In genomic region chr12:3752096-3752709, GRCh38 we compare ENCODE assay signal across 8 cellular contexts. TPM values are rescaled to one million over a fixed set of nuclear protein-coding genes. Genes with fewer than 3 reads are reported as not detected.
DNase-seq lines count a peak whose midpoint lies in the region; ATAC-seq and TF ChIP-seq lines count a peak whose summit lies in the region.

No MANE protein-coding gene starts in this region.

- peak; percentile 64 for ATAC-seq in GM21390 (IDR thresholded peaks at IDR 0.05; ENCODE audit: unreplicated experiment)
- peak; percentile 75 to 79 for ATAC-seq in activated CD4-positive, CD25-positive, alpha-beta regulatory T cell treated with anti-CD3 and anti-CD28 coated beads, Interleukin-2, amount 50 U/mL, for 24 hours
- ATAC-seq in naive thymus-derived CD8-positive, alpha-beta T cell = peak; percentile 75

- H3K9me3 Mint-ChIP-seq in Calu3 (ENCODE audit: low read depth, unreplicated experiment) = peaks cover 4% of the 10 kb centered on the region
- no peaks in the 10 kb centered on the region for H3K9me3 Mint-ChIP-seq in naive thymus-derived CD8-positive, alpha-beta T cell

- intact Hi-C loops in Calu3 (cut with micrococcal nuclease; ENCODE audit: unreplicated experiment) = no loop called here

- BruUV-seq in Calu3 (replicated peaks; lab: Mats Ljungman, UMichigan) = TSS peak; percentile 22

- no peak for TF ChIP-seq EP300 in suprapubic skin (IDR thresholded peaks at IDR 0.05)

- peaks cover 17% of the 10 kb centered on the region for H3K4me1 Mint-ChIP-seq in Calu3 (ENCODE audit: low read depth, unreplicated experiment)
- peaks cover 42 to 81% (median 71%) of the 10 kb centered on the region in 4 donors for H3K4me1 Mint-ChIP-seq in naive thymus-derived CD8-positive, alpha-beta T cell

- H3K27me3 Mint-ChIP-seq in Calu3 (ENCODE audit: unreplicated experiment) = peaks cover 40% of the 10 kb centered on the region
- no peaks in the 10 kb centered on the region for H3K27me3 Mint-ChIP-seq in naive thymus-derived CD8-positive, alpha-beta T cell

- no peaks in the 10 kb centered on the region for H3K36me3 ChIP-seq in effector memory CD4-positive, alpha-beta T cell (ENCODE audit: control insufficient read depth, insufficient read depth, low read length)
- H3K36me3 ChIP-seq in suprapubic skin = no peaks in the 10 kb centered on the region

- no peaks in the 10 kb centered on the region for H3K36me3 Mint-ChIP-seq in Calu3 (ENCODE audit: insufficient read depth, unreplicated experiment)
- H3K36me3 Mint-ChIP-seq in naive thymus-derived CD8-positive, alpha-beta T cell = peaks cover 0 to 4% (median 0%) of the 10 kb centered on the region in 3 donors

- H3K27ac ChIP-seq in effector memory CD4-positive, alpha-beta T cell (ENCODE audit: insufficient read depth, low read length, poor library complexity, severe bottlenecking) = peak overlapping the region; percentile 93
- H3K27ac ChIP-seq in suprapubic skin = peak overlapping the region; percentile 86

- POLR2A ChIA-PET in naive thymus-derived CD8-positive, alpha-beta T cell (lab: Charles Lee) = interaction anchor here (0.6 to 1.3 kb wide), 7 partner anchors 14 to 569 kb away, joined by 3 to 5 read pairs (median 3); partner anchors contain the start of genes PARP11 and TIGAR

- WGBS in suprapubic skin = 40% methylated on average over 5 of the region's 18 CpGs

- DNase-seq in Calu3 (no peak), HUDEP-2 (lab: John Stamatoyannopoulos, UW; ENCODE audit: unreplicated experiment in 76 of 76) (peak in 49 of 76 experiments; percentile 4 to 63 (median 31)), suprapubic skin (ENCODE audit: low spot score in 2 of 2) (no peak), globus pallidus (ENCODE audit: low spot score) (no peak)
- peak; percentile 44 to 55 (median 51) for DNase-seq in effector memory CD4-positive, alpha-beta T cell
- DNase-seq in naive thymus-derived CD8-positive, alpha-beta T cell = peak; percentile 32 to 82 (median 70)

- CTCF ChIA-PET in Calu3 (lab: Charles Lee) = interaction anchor here (0.5 to 1.3 kb wide), 2 partner anchors 452 to 877 kb away, joined by 3 to 4 read pairs; no protein-coding TSS in a partner anchor

- TF ChIP-seq POLR2A in suprapubic skin (IDR thresholded peaks at IDR 0.05) = no peak

- TF ChIP-seq CTCF in Calu3 (IDR thresholded peaks at IDR 0.05; ENCODE audit: unreplicated experiment) = no peak
- no peak for TF ChIP-seq CTCF in suprapubic skin (IDR thresholded peaks at IDR 0.05)

- no peaks in the 10 kb centered on the region for H3K9me3 ChIP-seq in effector memory CD4-positive, alpha-beta T cell (ENCODE audit: control insufficient read depth, low read length)
- H3K9me3 ChIP-seq in suprapubic skin = no peaks in the 10 kb centered on the region

- H3K4me3 ChIP-seq in effector memory CD4-positive, alpha-beta T cell (ENCODE audit: insufficient read depth, low read depth, low read length, poor library complexity, severe bottlenecking) = peak overlapping the region; percentile 72
- H3K4me3 ChIP-seq in suprapubic skin = peak overlapping the region; percentile 54

- peak overlapping the region; percentile 42 for H3K4me3 Mint-ChIP-seq in Calu3 (ENCODE audit: low read depth, unreplicated experiment)
- H3K4me3 Mint-ChIP-seq in naive thymus-derived CD8-positive, alpha-beta T cell = peak overlapping the region; percentile 79 to 97 (median 94)

- H3K27ac Mint-ChIP-seq in Calu3 (ENCODE audit: unreplicated experiment) = no peak overlapping the region
- H3K27ac Mint-ChIP-seq in naive thymus-derived CD8-positive, alpha-beta T cell = peak overlapping the region; percentile 92 to 100 (median 98)

- no peaks in the 10 kb centered on the region for H3K27me3 ChIP-seq in effector memory CD4-positive, alpha-beta T cell (replicated peaks; ENCODE audit: control insufficient read depth, insufficient read depth, low read length, poor library complexity, severe bottlenecking)
- H3K27me3 ChIP-seq in suprapubic skin = peaks cover 3% of the 10 kb centered on the region

- peaks cover 51% of the 10 kb centered on the region for H3K4me1 ChIP-seq in effector memory CD4-positive, alpha-beta T cell (ENCODE audit: control insufficient read depth, insufficient read depth, low read length, poor library complexity, severe bottlenecking)
- peaks cover 17% of the 10 kb centered on the region for H3K4me1 ChIP-seq in suprapubic skin

RNA-seq across cellular contexts. Expression of gene CRACR2A, which starts 0.7 kb away (rescaled TPM):
- 9.5 and 11.1 TPM in 2 replicates for total RNA-seq in Calu3 (2022)
- 10 to 100 TPM; 25.3 to 26.3 TPM for total RNA-seq in naive thymus-derived CD8-positive, alpha-beta T cell
- 10 to 100 TPM in 2 of 3 donors, 1 to 10 TPM in 1; 7.7 to 17.2 (median 16.3) TPM for polyA plus RNA-seq in naive thymus-derived CD8-positive, alpha-beta T cell
- total RNA-seq in suprapubic skin = 10 to 100 TPM in 2 of 4 donors, 1 to 10 TPM in 2; 4.8 to 18.2 (median 10.6) TPM

Comparison
In these comparisons a context has a peak if more than half of its experiments do, and no peak if none do; other contexts are left out.
1. DNase-seq: peak in HUDEP-2 (49 of 76), effector memory CD4-positive, alpha-beta T cell (3 of 3) and naive thymus-derived CD8-positive, alpha-beta T cell (10 of 10); none in Calu3 (single experiment), suprapubic skin (0 of 2) and globus pallidus (single experiment).
2. Peak in every context shown above with its lines, with median percentiles within 50 percentile points of each other: ATAC-seq.